In genomic region chr20:49812463-49813304, GRCh38 we compare ENCODE assay signal across 8 cellular contexts. TPM values are rescaled to one million over a fixed set of nuclear protein-coding genes. Genes with fewer than 3 reads are reported as not detected.
DNase-seq lines count a peak whose midpoint lies in the region; ATAC-seq and FAIRE-seq lines count a peak whose summit lies in the region.

Gene SLC9A8 (plus strand): TSS chr20:49812828. CDS start chr20:49812923, 95 bp downstream.

- peak; percentile 89 for ATAC-seq in GM21723 (IDR thresholded peaks at IDR 0.05; ENCODE audit: unreplicated experiment)
- peak; percentile 89 to 91 for ATAC-seq in naive B cell (ENCODE audit: low read depth in 2 of 2)
- ATAC-seq in stimulated activated effector memory CD8-positive, alpha-beta T cell treated with anti-CD3 and anti-CD28 coated beads, Interleukin-12 subunit alpha, Interleukin-12 subunit beta, amount 100 ng/mL, for 72 hours: peak; percentile 94

- peak; percentile 79 for DNase-seq in DMS79 (lab: John Stamatoyannopoulos, UW)
- peak; percentile 78 for DNase-seq in KG1 (lab: John Stamatoyannopoulos, UW)
- peak; percentile 84 for DNase-seq in RCC 7860 (ENCODE audit: low spot score)
- DNase-seq in activated T-helper 1 cell treated with Interleukin-2 at 50 U/mL for 16 hours (ENCODE audit: low read depth): peak; percentile 69
- DNase-seq in fibroblast of gingiva (ENCODE audit: low read depth): peak; percentile 88
- peak; percentile 81 for DNase-seq in naive B cell
- DNase-seq in stimulated activated effector memory CD8-positive, alpha-beta T cell treated with anti-CD3 and anti-CD28 coated beads, Interleukin-12 subunit alpha, Interleukin-12 subunit beta, amount 100 ng/mL, for 72 hours (ENCODE audit: low spot score in 2 of 2): peak; percentile 76 to 95

- H3K36me3 Mint-ChIP-seq in naive B cell: peaks cover 0 to 7% of the 10 kb centered on the region in 2 donors
- peaks cover 30% of the 10 kb centered on the region for H3K36me3 Mint-ChIP-seq in stimulated activated effector memory CD8-positive, alpha-beta T cell treated with anti-CD3 and anti-CD28 coated beads, Interleukin-12 subunit alpha, Interleukin-12 subunit beta, amount 100 ng/mL, for 72 hours

- peak within 1 kb of the TSS; percentile 88 to 98 (median 96) for H3K4me3 Mint-ChIP-seq in naive B cell
- peak within 1 kb of the TSS; percentile 90 for H3K4me3 Mint-ChIP-seq in stimulated activated effector memory CD8-positive, alpha-beta T cell treated with anti-CD3 and anti-CD28 coated beads, Interleukin-12 subunit alpha, Interleukin-12 subunit beta, amount 100 ng/mL, for 72 hours

- no peaks in the 10 kb centered on the region for H3K27me3 Mint-ChIP-seq in naive B cell

- H3K9me3 Mint-ChIP-seq in naive B cell: no peaks in the 10 kb centered on the region
- no peaks in the 10 kb centered on the region for H3K9me3 Mint-ChIP-seq in stimulated activated effector memory CD8-positive, alpha-beta T cell treated with anti-CD3 and anti-CD28 coated beads, Interleukin-12 subunit alpha, Interleukin-12 subunit beta, amount 100 ng/mL, for 72 hours

- peaks cover 33 to 51% (median 37%) of the 10 kb centered on the region in 3 donors for H3K4me1 Mint-ChIP-seq in naive B cell
- peaks cover 38% of the 10 kb centered on the region for H3K4me1 Mint-ChIP-seq in stimulated activated effector memory CD8-positive, alpha-beta T cell treated with anti-CD3 and anti-CD28 coated beads, Interleukin-12 subunit alpha, Interleukin-12 subunit beta, amount 100 ng/mL, for 72 hours

- no peak for FAIRE-seq in RCC 7860 (lab: Jason Lieb, UNC)

- peak within 1 kb of the TSS; percentile 96 to 99 (median 98) for H3K27ac Mint-ChIP-seq in naive B cell
- H3K27ac Mint-ChIP-seq in stimulated activated effector memory CD8-positive, alpha-beta T cell treated with anti-CD3 and anti-CD28 coated beads, Interleukin-12 subunit alpha, Interleukin-12 subunit beta, amount 100 ng/mL, for 72 hours: peak within 1 kb of the TSS; percentile 95

RNA-seq across cellular contexts. Expression of gene SLC9A8, which starts in this region (rescaled TPM):
- polyA plus RNA-seq in naive B cell (ENCODE audit: low read depth in 6 of 6): 10 to 100 TPM in 3 of 6 donors, 1 to 10 TPM in 3; 6.4 to 14.2 (median 10.7) TPM

Comparison
In these comparisons a context has a peak if more than half of its experiments do, and no peak if none do; other contexts are left out.
1. Peak in every context shown above with its lines: DNase-seq and ATAC-seq.